20 cellular contexts compared by ENCODE assay signal in the genomic region with DNA sequence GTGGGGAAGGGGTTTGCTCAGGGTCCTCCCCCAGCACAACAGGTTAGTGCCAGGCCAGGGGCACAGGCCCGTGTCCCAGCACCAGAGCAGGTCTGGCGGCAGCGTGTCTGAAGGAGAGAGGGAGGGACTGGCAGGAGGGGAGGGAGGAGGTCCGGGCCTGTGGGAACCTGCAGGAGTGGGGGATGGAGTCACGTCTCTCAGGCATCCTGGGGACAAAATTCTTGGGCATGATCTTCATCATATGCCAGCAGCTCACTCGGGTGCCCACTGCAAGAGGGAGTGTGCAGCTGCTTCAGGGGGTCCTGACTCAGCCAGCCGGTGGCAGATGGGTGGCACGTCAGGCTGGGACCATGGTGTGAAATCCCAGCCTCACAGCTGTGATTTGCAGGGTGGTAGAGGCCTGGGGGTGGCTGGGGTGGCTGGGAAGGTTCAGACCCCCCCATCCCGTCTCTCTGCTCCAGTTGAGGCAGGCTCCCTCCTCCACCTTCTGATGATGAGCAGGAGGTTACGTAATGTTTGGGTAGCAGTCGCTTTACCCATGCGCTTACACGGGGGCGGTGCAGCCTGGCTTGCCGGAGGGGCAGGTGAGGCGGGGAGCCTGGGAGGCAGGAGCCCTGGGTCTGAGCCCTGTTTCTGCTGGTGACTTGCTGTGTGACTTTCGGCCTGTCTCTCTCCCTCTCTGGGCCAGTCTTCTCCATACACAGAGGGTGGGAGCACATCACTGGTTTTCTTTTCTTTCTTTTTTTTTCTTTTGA. TPM values are rescaled to one million over a fixed set of nuclear protein-coding genes. Genes with fewer than 3 reads are reported as not detected.
DNase-seq lines count a peak whose midpoint lies in the region; ATAC-seq and TF ChIP-seq lines count a peak whose summit lies in the region.
"Had no signal": no experiment of that assay in that cellular context is flagged by ENCODE, and none has a peak within 500 bp of the region (broad histone marks: within the 10 kb centered on the region; RNA-seq: fewer than 3 reads in every experiment).

No MANE protein-coding gene starts in this region.

- H3K27ac ChIP-seq in right cardiac atrium (ENCODE audit: low read length) (no peak overlapping the region), neuronal stem cell (replicated peaks; ENCODE audit: low read length) (no peak overlapping the region), vagina (peak overlapping the region; percentile 13), PC-9 (no peak overlapping the region)
- H3K27ac ChIP-seq: brain microvascular endothelial cell, SK-N-MC had no signal

- no peak overlapping the region for H4K91ac ChIP-seq in neuronal stem cell (ENCODE audit: low read depth, low read length, poor library complexity)

- H2AFZ ChIP-seq in neuronal stem cell (ENCODE audit: low read length) (no peak overlapping the region), PC-9 (no peak overlapping the region)

- peak in 2 of 3 donors; percentile 42 to 49 for DNase-seq in right cardiac atrium
- no peak for DNase-seq in Right ventricle myocardium superior
- DNase-seq in epithelial cell of esophagus (ENCODE audit: low read depth): peak; percentile 86
- no peak for DNase-seq in neuronal stem cell (ENCODE audit: low spot score)
- no peak for DNase-seq in vagina (ENCODE audit: extremely low spot score in 2 of 2)
- DNase-seq in PC-9: no peak
- DNase-seq: ACHN; activated CD4-positive, alpha-beta T cell treated with anti-CD3 and anti-CD28 coated beads for 48 hours; activated naive CD4-positive, alpha-beta T cell treated with anti-CD3 and anti-CD28 coated beads, Interleukin-2, amount 10 ng/mL, durations not matched to agents 7 days and 5 days; brain microvascular endothelial cell; Calu3; effector memory CD4-positive, alpha-beta T cell; foreskin melanocyte; NCI-H1436; T1000 had no signal

- WGBS in right cardiac atrium: 85% methylated on average over 17 of the region's 17 CpGs
- no CpG with 5 or more reads among the region's 17 CpGs for WGBS in neuronal stem cell (ENCODE audit: extremely low coverage in 2 of 2, insufficient read length in 2 of 2, insufficient replicate concordance in 1 of 2), 2 donors

- no peaks in the 10 kb centered on the region for H3K9me3 ChIP-seq in right cardiac atrium (ENCODE audit: control insufficient read depth, low read length)
- H3K9me3 ChIP-seq in neuronal stem cell (replicated peaks in 1 of 2; ENCODE audit: control insufficient read depth in 2 of 2, insufficient read depth in 1 of 2, low read depth in 1 of 2, low read length in 2 of 2): no peaks in the 10 kb centered on the region
- H3K9me3 ChIP-seq in vagina: no peaks in the 10 kb centered on the region
- H3K9me3 ChIP-seq in PC-9 (ENCODE audit: insufficient read depth, low read depth): no peaks in the 10 kb centered on the region

- ATAC-seq in right cardiac atrium (no peak), Right ventricle myocardium superior (ENCODE audit: poor library complexity) (no peak), GM18520 (IDR thresholded peaks at IDR 0.05; ENCODE audit: unreplicated experiment) (no peak), GM19395 (IDR thresholded peaks at IDR 0.05; ENCODE audit: unreplicated experiment) (no peak)

- H3K23ac ChIP-seq in neuronal stem cell (ENCODE audit: low read depth, low read length, poor library complexity): no peak overlapping the region

- H2BK120ac ChIP-seq in neuronal stem cell (ENCODE audit: low read depth, low read length): no peak overlapping the region

- H3K79me2 ChIP-seq in PC-9 (ENCODE audit: low read depth): no peaks in the 10 kb centered on the region

- no peak overlapping the region for H4K8ac ChIP-seq in neuronal stem cell (ENCODE audit: low read depth, low read length)

- no peak overlapping the region for H3K9ac ChIP-seq in neuronal stem cell (ENCODE audit: low read depth, low read length, poor library complexity)

- no peak overlapping the region for H2BK12ac ChIP-seq in neuronal stem cell (ENCODE audit: low read length)

- peaks cover 4% of the 10 kb centered on the region for H3K79me1 ChIP-seq in neuronal stem cell (ENCODE audit: low read depth, low read length)

- peaks cover 5% of the 10 kb centered on the region for H4K20me1 ChIP-seq in PC-9 (ENCODE audit: insufficient read depth)

- no peaks in the 10 kb centered on the region for H3F3A ChIP-seq in PC-9 (ENCODE audit: insufficient read depth, low read depth)

- H3K27me3 ChIP-seq in right cardiac atrium (ENCODE audit: control insufficient read depth, insufficient read depth) (no peaks in the 10 kb centered on the region), neuronal stem cell (ENCODE audit: control insufficient read depth in 3 of 3, insufficient read depth in 3 of 3, low read depth in 1 of 3, low read length in 3 of 3) (no peaks in the 10 kb centered on the region), vagina (no peaks in the 10 kb centered on the region), PC-9 (ENCODE audit: insufficient read depth, low read depth) (no peaks in the 10 kb centered on the region)
- H3K27me3 ChIP-seq: brain microvascular endothelial cell had no signal

- TF ChIP-seq POLR2A in vagina (IDR thresholded peaks at IDR 0.05): no peak

- BruUV-seq in PC-9 (replicated peaks; lab: Mats Ljungman, UMichigan): no TSS peak

- H3K4ac ChIP-seq in neuronal stem cell (ENCODE audit: low read length): peak overlapping the region; percentile 26

- no peak overlapping the region for H3K14ac ChIP-seq in neuronal stem cell (ENCODE audit: low read length)

- CTCF ChIA-PET in PC-9 (lab: Charles Lee): no interaction called here

- intact Hi-C loops in right cardiac atrium (cut with DNase I) (no loop called here), Right ventricle myocardium superior (cut with DNase I) (no loop called here), vagina (cut with DNase I) (no loop called here), PC-9 (cut with micrococcal nuclease; ENCODE audit: unreplicated experiment) (no loop called here)

- H3K4me1 ChIP-seq in right cardiac atrium (ENCODE audit: control insufficient read depth, insufficient read depth, low read length) (no peaks in the 10 kb centered on the region), neuronal stem cell (ENCODE audit: control insufficient read depth in 2 of 2, insufficient read depth in 1 of 2, low read depth in 1 of 2, low read length in 2 of 2) (peaks cover 15 to 24% of the 10 kb centered on the region in 2 donors), vagina (peaks cover 37% of the 10 kb centered on the region), PC-9 (replicated peaks; ENCODE audit: insufficient read depth) (no peaks in the 10 kb centered on the region)

- POLR2A ChIA-PET in PC-9 (lab: Charles Lee; ENCODE audit: unreplicated experiment): no interaction called here

- H3K36me3 ChIP-seq in neuronal stem cell (replicated peaks in 1 of 2; ENCODE audit: control insufficient read depth in 2 of 2, insufficient read depth in 2 of 2, low read length in 2 of 2): peaks cover 4 to 9% of the 10 kb centered on the region in 2 donors
- no peaks in the 10 kb centered on the region for H3K36me3 ChIP-seq in vagina
- H3K36me3 ChIP-seq in PC-9 (ENCODE audit: low read depth): no peaks in the 10 kb centered on the region
- H3K36me3 ChIP-seq: brain microvascular endothelial cell had no signal

- H3K4me3 ChIP-seq in right cardiac atrium (ENCODE audit: low read length) (no peak overlapping the region), epithelial cell of esophagus (ENCODE audit: low read length) (no peak overlapping the region), neuronal stem cell (ENCODE audit: low read length in 2 of 2) (peak overlapping the region in 1 of 2 donors; percentile 11), vagina (no peak overlapping the region), PC-9 (no peak overlapping the region)
- H3K4me3 ChIP-seq: lung, SK-N-MC had no signal

- H2AK5ac ChIP-seq in neuronal stem cell (ENCODE audit: low read depth, low read length): peak overlapping the region; percentile 92

- TF ChIP-seq CTCF in epithelial cell of esophagus (IDR thresholded peaks at IDR 0.05; ENCODE audit: insufficient read depth, low read depth, low read length, missing control alignments): no peak
- TF ChIP-seq CTCF in vagina (IDR thresholded peaks at IDR 0.05): no peak
- TF ChIP-seq CTCF in PC-9 (conservative IDR thresholded peaks at IDR 0.05): no peak

- peak overlapping the region; percentile 39 for H2BK5ac ChIP-seq in neuronal stem cell (ENCODE audit: low read length)

- peak overlapping the region; percentile 43 for H2BK15ac ChIP-seq in neuronal stem cell (ENCODE audit: low read length)

- H3K9me2 ChIP-seq in PC-9 (ENCODE audit: insufficient read depth): no peaks in the 10 kb centered on the region

- no peak overlapping the region for H3K18ac ChIP-seq in neuronal stem cell (ENCODE audit: low read length)

- no peak overlapping the region for H3K4me2 ChIP-seq in neuronal stem cell (ENCODE audit: insufficient read depth, low read length, poor library complexity, severe bottlenecking)
- no peak overlapping the region for H3K4me2 ChIP-seq in PC-9

RNA-seq across cellular contexts. Expression of gene NCS1, which starts 40.5 kb away (rescaled TPM):
- total RNA-seq in right cardiac atrium: 10 to 100 TPM; 16.6 to 46.9 (median 19.0) TPM
- polyA plus RNA-seq in right cardiac atrium: 9.3 TPM
- total RNA-seq in Right ventricle myocardium superior: 5.0 TPM
- 36.7 TPM for polyA plus RNA-seq in neuronal stem cell (2013, experiment 1 of 2)
- 36.1 TPM for polyA plus RNA-seq in neuronal stem cell (2013, experiment 2 of 2)
- 20.4 TPM for total RNA-seq in vagina
- total RNA-seq in PC-9 (2021): 53.0 and 59.2 TPM in 2 replicates

RNA-seq across cellular contexts. Expression of gene HMCN2, which starts 52.8 kb away (rescaled TPM):
- total RNA-seq in right cardiac atrium (1 to 10 TPM; 2.3 to 5.1 (median 3.9) TPM), Right ventricle myocardium superior (5.2 TPM), vagina (5.2 TPM), PC-9 (2021) (1.6 and 3.1 TPM in 2 replicates)
- 6.1 TPM for polyA plus RNA-seq in right cardiac atrium
- polyA plus RNA-seq in neuronal stem cell (2013, experiment 1 of 2): 0.42 TPM
- 0.24 TPM for polyA plus RNA-seq in neuronal stem cell (2013, experiment 2 of 2)
- total RNA-seq: Calu3, neural crest cell had no signal

Comparison
In these comparisons a context has a peak if more than half of its experiments do, and no peak if none do; other contexts are left out.
1. DNase-seq: peak in right cardiac atrium (2 of 3) and epithelial cell of esophagus (single experiment); none in Right ventricle myocardium superior (single experiment), neuronal stem cell (single experiment), vagina (0 of 2) and PC-9 (0 of 2).